In the genomic region with DNA sequence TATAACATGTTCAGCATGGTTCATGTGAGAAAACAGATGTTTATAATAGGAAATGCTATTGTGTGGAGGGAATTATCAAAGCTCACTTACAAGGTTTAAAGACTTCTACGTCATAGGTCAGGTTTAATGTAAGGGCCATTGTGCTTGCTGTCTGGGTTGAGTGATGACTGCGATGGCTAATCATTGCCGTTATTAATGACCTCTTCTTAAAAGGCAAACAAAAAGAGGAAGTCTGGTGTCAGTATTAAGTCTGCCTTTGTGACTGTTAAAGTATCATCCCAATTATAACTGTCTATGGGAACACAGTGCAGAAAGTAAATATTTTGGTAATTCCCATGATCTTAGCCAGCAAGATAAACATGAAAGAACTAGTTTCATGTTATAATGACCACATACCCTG, we compare ENCODE assay signal across 18 cellular contexts.
"Had no signal": no experiment of that assay in that cellular context is flagged by ENCODE, and none has a peak within 500 bp of the region (broad histone marks: within the 10 kb centered on the region; RNA-seq: fewer than 3 reads in every experiment).

No MANE protein-coding gene starts in this region.

- H3K4me3 ChIP-seq: gastroesophageal sphincter, left lung, tibial artery, uterus had no signal

- H3K27me3 ChIP-seq: brain microvascular endothelial cell, gastroesophageal sphincter, left lung, neutrophil, tibial artery, uterus had no signal

- H3K4me1 ChIP-seq: left lung, tibial artery, uterus had no signal

- ATAC-seq: gastroesophageal sphincter; left lung; naive thymus-derived CD8-positive, alpha-beta T cell; stimulated activated memory B cell treated with anti-CD40 and anti-IgM and Interleukin-4, amounts not matched to agents 10 μg/mL and 1 μg/mL and 100 μg/mL, for 72 hours; T-helper 17 cell had no signal

- H3K27ac ChIP-seq: brain microvascular endothelial cell, gastroesophageal sphincter, left lung, neutrophil, tibial artery, uterus had no signal

- FAIRE-seq: keratinocyte had no signal

- DNase-seq: activated CD4-positive, alpha-beta T cell treated with anti-CD3 and anti-CD28 coated beads, Interleukin-2, amount 50 U/mL, for 1 hour; activated CD8-positive, alpha-beta memory T cell treated with anti-CD3 and anti-CD28 coated beads for 24 hours; activated naive CD8-positive, alpha-beta T cell treated with anti-CD3 and anti-CD28 coated beads, Interleukin-2, amount 10 ng/mL, durations not matched to agents 7 days and 5 days; brain microvascular endothelial cell; cortex of kidney; effector CD8-positive, alpha-beta T cell; left lung; naive thymus-derived CD8-positive, alpha-beta T cell; retina; stimulated activated CD4-positive, alpha-beta T cell treated with anti-CD3 and anti-CD28 coated beads, Interleukin-12 subunit alpha, Interleukin-12 subunit beta, amount 100 ng/mL, for 4 hours; stimulated activated CD4-positive, alpha-beta T cell treated with anti-CD3 and anti-CD28 coated beads, Interleukin-2, amount 100 ng/mL, for 24 hours; T-helper 17 cell; tibial artery; uterus had no signal

- H3K36me3 ChIP-seq: brain microvascular endothelial cell, left lung, neutrophil, uterus had no signal

- H3K9me3 ChIP-seq: gastroesophageal sphincter, left lung, neutrophil, tibial artery, uterus had no signal
